8 cellular contexts compared by ENCODE assay signal in the genomic region with DNA sequence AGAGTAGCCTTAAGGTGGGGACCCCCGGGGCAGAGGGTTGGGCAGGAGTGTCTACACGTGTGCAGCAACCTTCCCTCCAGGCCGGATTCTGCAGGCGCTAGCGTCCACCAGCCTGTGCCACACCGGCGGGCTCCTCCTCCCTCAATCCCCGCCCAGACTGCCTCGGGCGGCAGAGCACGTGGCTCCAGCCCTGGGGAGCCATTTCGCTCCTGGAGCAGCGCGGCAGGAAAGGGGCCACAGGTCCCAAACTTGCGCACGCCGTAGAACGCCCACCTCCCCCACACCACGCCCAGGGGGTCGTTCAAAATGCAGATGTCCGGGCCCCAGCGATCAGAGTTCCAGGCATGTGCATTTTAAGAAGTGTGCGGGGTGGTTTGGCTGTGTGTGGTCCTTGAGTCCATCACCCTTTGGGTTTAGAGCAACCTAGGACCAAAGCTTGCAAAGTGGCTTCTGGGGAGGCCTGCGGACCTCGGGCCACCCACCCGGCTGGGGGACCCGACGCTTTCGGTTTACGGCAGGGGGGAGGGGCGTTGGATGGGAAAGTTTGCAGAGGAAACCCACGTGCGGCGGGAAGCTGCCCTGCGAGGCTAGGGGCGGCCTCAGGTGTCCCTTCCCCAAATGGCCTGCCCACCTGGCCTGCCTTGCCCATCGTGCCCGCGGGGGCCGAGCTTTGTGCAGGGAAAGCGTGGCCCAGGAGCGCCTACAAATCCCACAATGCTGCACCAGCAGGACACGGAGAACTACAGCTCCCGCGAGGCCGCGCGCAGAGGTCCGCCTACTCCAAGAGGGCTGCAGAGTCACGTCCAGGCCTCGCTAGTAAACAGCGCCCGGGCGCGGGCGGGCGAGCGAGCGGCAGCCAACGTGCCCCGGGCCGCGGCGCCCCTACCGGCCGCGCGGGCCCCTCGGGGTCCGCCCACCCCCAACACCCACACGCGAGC. TPM values are rescaled to one million over a fixed set of nuclear protein-coding genes. Genes with fewer than 3 reads are reported as not detected.
DNase-seq lines count a peak whose midpoint lies in the region; ATAC-seq lines count a peak whose summit lies in the region.

No MANE protein-coding gene starts in this region.

- peak overlapping the region; percentile 100 for H3K27ac ChIP-seq in BLaER1

- peaks cover 37% of the 10 kb centered on the region for H3K36me3 ChIP-seq in BLaER1

- H4K20me1 ChIP-seq in BLaER1 = peaks cover 31% of the 10 kb centered on the region

- ATAC-seq in GM19328 (IDR thresholded peaks at IDR 0.05; ENCODE audit: unreplicated experiment) (peak; percentile 56), HG03521 (IDR thresholded peaks at IDR 0.05; ENCODE audit: unreplicated experiment) (peak; percentile 51)

- CTCF ChIA-PET in activated CD4-positive, alpha-beta memory T cell treated with anti-CD3 and anti-CD28 coated beads, Interleukin-2, amount 10 ng/mL, durations not matched to agents 7 days and 5 days (lab: Charles Lee) = interaction anchor here (0.7 to 4.8 kb wide), 8 partner anchors 9 to 288 kb away, joined by 3 to 71 read pairs (median 4); no protein-coding TSS in a partner anchor

- peaks cover 40% of the 10 kb centered on the region for H3K4me1 ChIP-seq in BLaER1

- H3K27me3 ChIP-seq in BLaER1 = no peaks in the 10 kb centered on the region

- H3K36me3 Mint-ChIP-seq in activated CD4-positive, alpha-beta memory T cell treated with anti-CD3 and anti-CD28 coated beads, Interleukin-2, amount 10 ng/mL, durations not matched to agents 7 days and 5 days (ENCODE audit: low read depth) = no peaks in the 10 kb centered on the region

- peak overlapping the region; percentile 89 for H3K27ac Mint-ChIP-seq in activated CD4-positive, alpha-beta memory T cell treated with anti-CD3 and anti-CD28 coated beads, Interleukin-2, amount 10 ng/mL, durations not matched to agents 7 days and 5 days

- H3K9ac ChIP-seq in BLaER1 = peak overlapping the region; percentile 98

- POLR2A ChIA-PET in activated CD4-positive, alpha-beta memory T cell treated with anti-CD3 and anti-CD28 coated beads, Interleukin-2, amount 10 ng/mL, durations not matched to agents 7 days and 5 days (lab: Charles Lee) = interaction anchor here (0.9 to 4.4 kb wide), 19 partner anchors 9 to 553 kb away, joined by 3 to 55 read pairs (median 5); a partner anchor contains a TSS

- H3K9me3 ChIP-seq in BLaER1 = no peaks in the 10 kb centered on the region

- peaks cover 22% of the 10 kb centered on the region for H3K4me1 Mint-ChIP-seq in activated CD4-positive, alpha-beta memory T cell treated with anti-CD3 and anti-CD28 coated beads, Interleukin-2, amount 10 ng/mL, durations not matched to agents 7 days and 5 days

- peaks cover 3% of the 10 kb centered on the region for H3K27me3 Mint-ChIP-seq in activated CD4-positive, alpha-beta memory T cell treated with anti-CD3 and anti-CD28 coated beads, Interleukin-2, amount 10 ng/mL, durations not matched to agents 7 days and 5 days

- peak overlapping the region; percentile 92 for H3K4me3 ChIP-seq in BLaER1

- peak overlapping the region; percentile 98 for H3K4me2 ChIP-seq in BLaER1

- no peaks in the 10 kb centered on the region for H3K9me3 Mint-ChIP-seq in activated CD4-positive, alpha-beta memory T cell treated with anti-CD3 and anti-CD28 coated beads, Interleukin-2, amount 10 ng/mL, durations not matched to agents 7 days and 5 days

- DNase-seq in NCI-H748 treated with DMSO at 0.1 percent for 48 hours (lab: John Stamatoyannopoulos, UW) = peak; percentile 62
- DNase-seq in activated CD4-positive, alpha-beta memory T cell treated with anti-CD3 and anti-CD28 coated beads, Interleukin-2, amount 10 ng/mL, durations not matched to agents 7 days and 5 days = peak; percentile 93
- DNase-seq in ecto neural progenitor cell (ENCODE audit: low spot score) = peak; percentile 95
- peak; percentile 94 to 95 for DNase-seq in lung microvascular endothelial cell (ENCODE audit: low read depth in 2 of 2)
- peak; percentile 79 to 88 (median 80) for DNase-seq in stimulated activated CD4-positive, alpha-beta T cell treated with anti-CD3 and anti-CD28 coated beads, TNF-alpha, amount 100 ng/mL, for 24 hours (ENCODE audit: low read depth in 3 of 3)

- H3K4me3 Mint-ChIP-seq in activated CD4-positive, alpha-beta memory T cell treated with anti-CD3 and anti-CD28 coated beads, Interleukin-2, amount 10 ng/mL, durations not matched to agents 7 days and 5 days = peak overlapping the region; percentile 81

RNA-seq across cellular contexts. Expression of a gene that starts 1.4 kb away (rescaled TPM):
- total RNA-seq in activated CD4-positive, alpha-beta memory T cell treated with anti-CD3 and anti-CD28 coated beads, Interleukin-2, amount 10 ng/mL, durations not matched to agents 7 days and 5 days = 10 to 100 TPM; 12.4 to 13.5 TPM
- 2.8 and 3.0 TPM in 2 replicates for total RNA-seq in lung microvascular endothelial cell

RNA-seq across cellular contexts. Expression of a gene that starts 29.6 kb away (rescaled TPM):
- total RNA-seq in activated CD4-positive, alpha-beta memory T cell treated with anti-CD3 and anti-CD28 coated beads, Interleukin-2, amount 10 ng/mL, durations not matched to agents 7 days and 5 days = not detected
- under 0.01 and 0.20 TPM in 2 replicates for total RNA-seq in lung microvascular endothelial cell

RNA-seq across cellular contexts. Expression of a gene that starts 44.4 kb away (rescaled TPM):
- under 1 TPM; 0.40 to 0.45 TPM for total RNA-seq in activated CD4-positive, alpha-beta memory T cell treated with anti-CD3 and anti-CD28 coated beads, Interleukin-2, amount 10 ng/mL, durations not matched to agents 7 days and 5 days
- total RNA-seq in lung microvascular endothelial cell = 0.20 and 0.65 TPM in 2 replicates

Comparison
In these comparisons a context has a peak if more than half of its experiments do, and no peak if none do; other contexts are left out.
1. Peak in every context shown above with its lines: DNase-seq, ATAC-seq, H3K4me3 ChIP-seq and H3K27ac ChIP-seq.